In genomic region chr12:88522961-88523360, GRCh38 we compare ENCODE assay signal across 37 cellular contexts.
"Had no signal": no experiment of that assay in that cellular context is flagged by ENCODE, and none has a peak within 500 bp of the region (broad histone marks: within the 10 kb centered on the region; RNA-seq: fewer than 3 reads in every experiment).

No MANE protein-coding gene starts in this region.

- H3K4me3 ChIP-seq: ascending aorta had no signal

- FAIRE-seq: RCC 7860 had no signal

- H3K27me3 ChIP-seq: ascending aorta had no signal

- H3K27ac ChIP-seq: ascending aorta, RWPE1, WERI-Rb-1 had no signal

- H3K36me3 ChIP-seq: ascending aorta, WERI-Rb-1 had no signal

- DNase-seq: activated CD4-positive, alpha-beta memory T cell treated with anti-CD3 and anti-CD28 coated beads, Interleukin-2, amount 10 ng/mL, durations not matched to agents 7 days and 5 days; activated CD4-positive, alpha-beta T cell treated with anti-CD3 and anti-CD28 coated beads for 1 hour; activated CD4-positive, alpha-beta T cell treated with anti-CD3 and anti-CD28 coated beads for 48 hours; activated CD4-positive, CD25-positive, alpha-beta regulatory T cell; activated CD8-positive, alpha-beta memory T cell treated with anti-CD3 and anti-CD28 coated beads for 24 hours; activated CD8-positive, alpha-beta memory T cell treated with anti-CD3 and anti-CD28 coated beads, Interleukin-2, amount 10 ng/mL, durations not matched to agents 7 days and 5 days; activated CD8-positive, alpha-beta memory T cell treated with anti-CD3 and anti-CD28 coated beads, Interleukin-2, amount 50 U/mL, for 48 hours; activated effector memory CD4-positive, alpha-beta T cell treated with Interleukin-2 at 50 U/mL for 16 hours; activated naive CD4-positive, alpha-beta T cell; activated naive CD4-positive, alpha-beta T cell treated with anti-CD3 and anti-CD28 coated beads, Interleukin-2, amount 50 U/mL, for 16 hours; activated naive CD8-positive, alpha-beta T cell treated with anti-CD3 and anti-CD28 coated beads for 36 hours; activated T-cell treated with anti-CD3 and anti-CD28 coated beads, Interleukin-2, amount 50 U/mL, for 48 hours; amniotic stem cell; central memory CD4-positive, alpha-beta T cell; Kasumi-1; KG1; MM.1S; MV-4-11; NCI-H1092; NCI-H1436 treated with DMSO at 0.1 percent for 48 hours; NCI-H1694 treated with DMSO at 0.1 percent for 48 hours; NCI-H2029; NCI-H2107; NCI-H2171 treated with DMSO at 0.1 percent for 48 hours; NCI-H2227 treated with DMSO at 0.1 percent for 48 hours; NCI-H446; NCI-H510A treated with DMSO at 0.1 percent for 48 hours; NCI-H69; PC-3; SIG-M5; T-cell; T-helper 2 cell; T-helper 9 cell had no signal
